16 cellular contexts compared by ENCODE assay signal in the genomic region with DNA sequence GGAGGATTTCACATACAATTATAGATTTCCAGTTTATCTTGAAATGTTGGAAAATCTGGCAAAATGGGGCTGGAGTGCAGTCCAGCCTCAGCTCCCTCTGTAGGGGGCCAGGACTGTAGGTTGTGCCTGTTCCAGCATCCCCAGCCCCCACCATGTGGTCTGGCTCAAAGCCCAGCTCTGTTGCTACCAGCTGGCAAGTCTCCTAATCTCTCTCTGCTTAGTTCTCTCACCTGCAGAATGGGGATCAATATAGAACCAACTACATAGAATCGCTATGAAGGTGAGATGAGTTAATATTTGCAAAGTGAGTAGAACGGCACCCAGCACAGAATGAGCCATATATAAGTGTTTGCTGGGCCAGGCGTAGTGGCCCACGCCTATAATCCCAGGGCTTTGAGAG. TPM values are rescaled to one million over a fixed set of nuclear protein-coding genes. Genes with fewer than 3 reads are reported as not detected.
DNase-seq lines count a peak whose midpoint lies in the region; ATAC-seq and TF ChIP-seq lines count a peak whose summit lies in the region.
"Had no signal": no experiment of that assay in that cellular context is flagged by ENCODE, and none has a peak within 500 bp of the region (broad histone marks: within the 10 kb centered on the region; RNA-seq: fewer than 3 reads in every experiment).

No MANE protein-coding gene starts in this region.

- no peak overlapping the region for H3K27ac ChIP-seq in DND-41 (ENCODE audit: low read length)
- no peak overlapping the region for H3K27ac ChIP-seq in right lobe of liver
- H3K27ac ChIP-seq in adrenal gland, result no peak overlapping the region
- H3K27ac ChIP-seq: HL-60, parathyroid adenoma had no signal

- in situ Hi-C loops in GM13976 (cut with MboI; ENCODE audit: low sequenced_read_pairs, unreplicated experiment), result no loop called here

- H3K27me3 ChIP-seq in DND-41 (ENCODE audit: insufficient read depth, low read length, poor library complexity) (peaks cover 3% of the 10 kb centered on the region), right lobe of liver (no peaks in the 10 kb centered on the region), adrenal gland (no peaks in the 10 kb centered on the region)

- H3K79me2 ChIP-seq in DND-41 (ENCODE audit: insufficient read depth, low read length), result no peaks in the 10 kb centered on the region
- H3K79me2 ChIP-seq: parathyroid adenoma had no signal

- H3K4me1 ChIP-seq in DND-41 (ENCODE audit: insufficient read depth, low read length) (no peaks in the 10 kb centered on the region), right lobe of liver (peaks cover 0 to 12% (median 0%) of the 10 kb centered on the region in 4 donors), adrenal gland (replicated peaks in 1 of 2) (peaks cover 0 to 8% of the 10 kb centered on the region in 2 donors)
- H3K4me1 ChIP-seq: parathyroid adenoma had no signal

- TF ChIP-seq POLR2A in right lobe of liver (IDR thresholded peaks at IDR 0.05) (no peak), adrenal gland (IDR thresholded peaks at IDR 0.05) (no peak)

- H3K36me3 ChIP-seq in DND-41 (ENCODE audit: insufficient read depth, low read length) (no peaks in the 10 kb centered on the region), right lobe of liver (no peaks in the 10 kb centered on the region), adrenal gland (replicated peaks in 1 of 2) (no peaks in the 10 kb centered on the region)

- no peaks in the 10 kb centered on the region for H4K20me1 ChIP-seq in DND-41 (ENCODE audit: insufficient read depth, low read length)

- H3K4me2 ChIP-seq in DND-41 (ENCODE audit: insufficient read depth, low read length), result no peak overlapping the region

- no peak overlapping the region for H2AFZ ChIP-seq in DND-41 (ENCODE audit: low read depth, low read length)
- H2AFZ ChIP-seq: parathyroid adenoma had no signal

- intact Hi-C loops in right lobe of liver (cut with DNase I) (no loop called here), adrenal gland (cut with DNase I) (no loop called here)

- H3K4me3 ChIP-seq in DND-41 (ENCODE audit: low read depth in 1 of 2, low read length in 2 of 2) (no peak overlapping the region), right lobe of liver (no peak overlapping the region), adrenal gland (no peak overlapping the region)

- H3K9ac ChIP-seq in DND-41 (ENCODE audit: low read depth, low read length), result no peak overlapping the region
- H3K9ac ChIP-seq: parathyroid adenoma had no signal

- no peak for DNase-seq in DND-41
- DNase-seq in NCI-H2081 (lab: John Stamatoyannopoulos, UW), result peak; percentile 89 to 96
- DNase-seq in OCI-M1 (lab: John Stamatoyannopoulos, UW), result peak; percentile 10
- DNase-seq in right lobe of liver, result no peak
- DNase-seq in KG1 (lab: John Stamatoyannopoulos, UW), result no peak
- no peak for DNase-seq in activated gamma-delta T cell (lab: John Stamatoyannopoulos, UW)
- DNase-seq in adrenal gland, result no peak
- no peak for DNase-seq in GM13976 (ENCODE audit: low spot score)
- DNase-seq: activated CD4-positive, CD25-positive, alpha-beta regulatory T cell treated with anti-CD3 and anti-CD28 coated beads, Interleukin-2, amount 50 U/mL, for 72 hours; CD4-positive, CD25-positive, alpha-beta regulatory T cell; mesendoderm; stimulated activated CD4-positive, alpha-beta T cell treated with anti-CD3 and anti-CD28 coated beads, Interleukin-2, amount 100 ng/mL, for 24 hours; stimulated activated naive CD8-positive, alpha-beta T cell treated with anti-CD3 and anti-CD28 coated beads, Interleukin-15, Interleukin-2, amounts not matched to agents 100 U/mL and 50 U/mL, for 24 hours had no signal

- WGBS in right lobe of liver (ENCODE audit: insufficient coverage, low coverage, low lambda C conversion rate, missing lambda C conversion rate), result 24% methylated on average over 3 of the region's 4 CpGs
- WGBS in adrenal gland, 4 donors, result 70 to 82% (median 75%) methylated on average over 4 of the region's 4 CpGs

- TF ChIP-seq CTCF in DND-41 (IDR thresholded peaks at IDR 0.05; ENCODE audit: borderline replicate concordance, extremely low read depth, low read length, poor library complexity, severe bottlenecking) (no peak), right lobe of liver (IDR thresholded peaks at IDR 0.05) (no peak), adrenal gland (IDR thresholded peaks at IDR 0.05) (no peak), GM13976 (IDR thresholded peaks at IDR 0.05; ENCODE audit: borderline replicate concordance, control extremely low read depth, extremely low read depth, insufficient read depth, missing control alignments) (no peak)

- no peaks in the 10 kb centered on the region for H3K9me3 ChIP-seq in DND-41 (ENCODE audit: insufficient read depth, low read length, severe bottlenecking)
- H3K9me3 ChIP-seq in right lobe of liver, result no peaks in the 10 kb centered on the region
- H3K9me3 ChIP-seq in adrenal gland (replicated peaks in 1 of 3), result no peaks in the 10 kb centered on the region

- ATAC-seq in DND-41 (ENCODE audit: insufficient read depth, low read depth), result 0 out of 3 replicates have a peak, but pooled peaks have one; percentile 27
- peak in 3 of 4 donors; percentile 22 to 57 (median 46) for ATAC-seq in right lobe of liver
- ATAC-seq: activated T-helper 17 cell treated with anti-CD3 and anti-CD28 coated beads, Interleukin-2, amount 50 U/mL, for 72 hours; stimulated activated naive CD8-positive, alpha-beta T cell treated with anti-CD3 and anti-CD28 coated beads, Interleukin-15, Interleukin-2, amounts not matched to agents 100 U/mL and 50 U/mL, for 24 hours had no signal

RNA-seq across cellular contexts. Expression of a gene that starts 50.0 kb away (rescaled TPM):
- total RNA-seq in right lobe of liver, result 10 to 100 TPM; 57.2 to 84.4 (median 73.8) TPM
- total RNA-seq in adrenal gland, result 100 to 1,000 TPM in 5 of 8 donors, 10 to 100 TPM in 3; 56.1 to 324 (median 123) TPM
- 100 to 1,000 TPM in 1 of 3 donors, 10 to 100 TPM in 2; 79.8 to 179 (median 88.9) TPM for polyA plus RNA-seq in adrenal gland

Comparison
In these comparisons a context has a peak if more than half of its experiments do, and no peak if none do; other contexts are left out.
1. DNase-seq: peak in NCI-H2081 (2 of 2) and OCI-M1 (single experiment); none in DND-41 (single experiment), right lobe of liver (0 of 3), KG1 (single experiment), activated gamma-delta T cell (single experiment), adrenal gland (0 of 7) and GM13976 (single experiment).